ENCODE assay signal across 1 cellular context in the genomic region with DNA sequence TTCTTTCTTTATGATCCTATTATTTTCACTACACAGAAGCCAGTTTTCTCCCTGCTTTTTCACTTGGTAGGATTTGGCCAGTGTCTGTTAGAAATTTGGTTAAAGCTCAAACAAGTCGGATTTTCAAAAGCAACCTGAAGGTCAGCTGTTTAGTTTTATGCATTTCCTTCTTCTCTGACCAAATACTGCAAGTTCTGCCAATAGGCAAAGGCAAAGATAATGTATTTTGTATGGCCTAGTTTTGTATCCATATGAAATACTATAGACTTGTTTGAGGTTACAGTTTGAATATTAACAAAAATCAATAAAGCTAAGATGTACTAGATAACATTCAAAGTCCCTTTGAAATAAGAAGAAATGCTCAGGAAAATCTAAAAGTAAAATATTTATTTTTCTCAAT.
TF ChIP-seq lines count a peak whose summit lies in the region.

No MANE protein-coding gene starts in this region.

TF ChIP-seq in HepG2, 621 proteins besides CTCF, POLR2A, EP300 and RAD21 (continued from another document):
- TF ChIP-seq PAXIP1 (CRISPR knock-in tag; conservative IDR thresholded peaks at IDR 0.05) (peak; percentile 74), ONECUT2 (CRISPR knock-in tag; IDR thresholded peaks at IDR 0.05) (peak; percentile 86), ZNF136 (CRISPR knock-in tag; IDR thresholded peaks at IDR 0.05; ENCODE audit: low read depth) (no peak), ZNF414 (CRISPR knock-in tag; IDR thresholded peaks at IDR 0.05) (no peak), TOPORS (CRISPR knock-in tag; IDR thresholded peaks at IDR 0.05) (no peak), ASH2L (IDR thresholded peaks at IDR 0.05; ENCODE audit: insufficient read length, low read depth, low read length) (no peak), ZNF75D (CRISPR knock-in tag; IDR thresholded peaks at IDR 0.05; ENCODE audit: borderline replicate concordance) (no peak), ZFX (CRISPR knock-in tag; IDR thresholded peaks at IDR 0.05; ENCODE audit: low read depth) (no peak), ZNF432 (CRISPR knock-in tag; IDR thresholded peaks at IDR 0.05; ENCODE audit: borderline replicate concordance) (no peak)
- TF ChIP-seq, protein P1, sequence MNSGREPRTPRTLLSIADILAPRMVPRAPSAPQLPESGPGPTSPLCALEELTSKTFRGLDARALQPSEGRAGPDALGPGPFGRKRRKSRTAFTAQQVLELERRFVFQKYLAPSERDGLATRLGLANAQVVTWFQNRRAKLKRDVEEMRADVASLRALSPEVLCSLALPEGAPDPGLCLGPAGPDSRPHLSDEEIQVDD (CRISPR knock-in tag; IDR thresholded peaks at IDR 0.05; ENCODE audit: borderline replicate concordance) = no peak
- TF ChIP-seq, protein P2, sequence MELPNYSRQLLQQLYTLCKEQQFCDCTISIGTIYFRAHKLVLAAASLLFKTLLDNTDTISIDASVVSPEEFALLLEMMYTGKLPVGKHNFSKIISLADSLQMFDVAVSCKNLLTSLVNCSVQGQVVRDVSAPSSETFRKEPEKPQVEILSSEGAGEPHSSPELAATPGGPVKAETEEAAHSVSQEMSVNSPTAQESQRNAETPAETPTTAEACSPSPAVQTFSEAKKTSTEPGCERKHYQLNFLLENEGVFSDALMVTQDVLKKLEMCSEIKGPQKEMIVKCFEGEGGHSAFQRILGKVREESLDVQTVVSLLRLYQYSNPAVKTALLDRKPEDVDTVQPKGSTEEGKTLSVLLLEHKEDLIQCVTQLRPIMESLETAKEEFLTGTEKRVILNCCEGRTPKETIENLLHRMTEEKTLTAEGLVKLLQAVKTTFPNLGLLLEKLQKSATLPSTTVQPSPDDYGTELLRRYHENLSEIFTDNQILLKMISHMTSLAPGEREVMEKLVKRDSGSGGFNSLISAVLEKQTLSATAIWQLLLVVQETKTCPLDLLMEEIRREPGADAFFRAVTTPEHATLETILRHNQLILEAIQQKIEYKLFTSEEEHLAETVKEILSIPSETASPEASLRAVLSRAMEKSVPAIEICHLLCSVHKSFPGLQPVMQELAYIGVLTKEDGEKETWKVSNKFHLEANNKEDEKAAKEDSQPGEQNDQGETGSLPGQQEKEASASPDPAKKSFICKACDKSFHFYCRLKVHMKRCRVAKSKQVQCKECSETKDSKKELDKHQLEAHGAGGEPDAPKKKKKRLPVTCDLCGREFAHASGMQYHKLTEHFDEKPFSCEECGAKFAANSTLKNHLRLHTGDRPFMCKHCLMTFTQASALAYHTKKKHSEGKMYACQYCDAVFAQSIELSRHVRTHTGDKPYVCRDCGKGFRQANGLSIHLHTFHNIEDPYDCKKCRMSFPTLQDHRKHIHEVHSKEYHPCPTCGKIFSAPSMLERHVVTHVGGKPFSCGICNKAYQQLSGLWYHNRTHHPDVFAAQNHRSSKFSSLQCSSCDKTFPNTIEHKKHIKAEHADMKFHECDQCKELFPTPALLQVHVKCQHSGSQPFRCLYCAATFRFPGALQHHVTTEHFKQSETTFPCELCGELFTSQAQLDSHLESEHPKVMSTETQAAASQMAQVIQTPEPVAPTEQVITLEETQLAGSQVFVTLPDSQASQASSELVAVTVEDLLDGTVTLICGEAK (IDR thresholded peaks at IDR 0.05) = no peak
- TF ChIP-seq, protein P2 (CRISPR knock-in tag; IDR thresholded peaks at IDR 0.05) = no peak
- TF ChIP-seq, protein P3, sequence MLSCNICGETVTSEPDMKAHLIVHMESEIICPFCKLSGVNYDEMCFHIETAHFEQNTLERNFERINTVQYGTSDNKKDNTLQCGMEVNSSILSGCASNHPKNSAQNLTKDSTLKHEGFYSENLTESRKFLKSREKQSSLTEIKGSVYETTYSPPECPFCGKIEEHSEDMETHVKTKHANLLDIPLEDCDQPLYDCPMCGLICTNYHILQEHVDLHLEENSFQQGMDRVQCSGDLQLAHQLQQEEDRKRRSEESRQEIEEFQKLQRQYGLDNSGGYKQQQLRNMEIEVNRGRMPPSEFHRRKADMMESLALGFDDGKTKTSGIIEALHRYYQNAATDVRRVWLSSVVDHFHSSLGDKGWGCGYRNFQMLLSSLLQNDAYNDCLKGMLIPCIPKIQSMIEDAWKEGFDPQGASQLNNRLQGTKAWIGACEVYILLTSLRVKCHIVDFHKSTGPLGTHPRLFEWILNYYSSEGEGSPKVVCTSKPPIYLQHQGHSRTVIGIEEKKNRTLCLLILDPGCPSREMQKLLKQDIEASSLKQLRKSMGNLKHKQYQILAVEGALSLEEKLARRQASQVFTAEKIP (CRISPR knock-in tag; IDR thresholded peaks at IDR 0.05; ENCODE audit: borderline replicate concordance) = no peak
